ENCODE assay signal across 21 cellular contexts in the genomic region with DNA sequence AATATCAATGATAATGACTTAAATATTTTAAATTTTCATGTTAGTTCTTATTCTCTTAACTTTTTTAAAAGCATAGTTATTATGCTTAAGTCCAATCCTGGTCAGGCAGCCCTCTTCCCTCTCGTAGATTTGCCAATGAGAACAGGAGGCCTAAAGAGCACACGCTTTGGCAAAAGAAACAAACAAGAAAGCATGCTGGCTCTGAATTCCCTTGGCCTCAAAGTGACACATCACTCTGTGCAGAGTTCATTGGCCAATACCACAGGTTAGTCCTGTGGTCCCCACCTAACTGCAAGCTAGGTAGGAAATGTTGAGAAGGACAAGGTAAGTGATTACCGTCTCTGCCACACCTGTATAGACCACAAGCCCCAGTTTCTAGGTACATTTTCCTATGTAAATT.
A peak's percentile ranks its signal among the peaks of the same experiment; 100 is the strongest.
DNase-seq lines count a peak whose midpoint lies in the region; ATAC-seq, FAIRE-seq and TF ChIP-seq lines count a peak whose summit lies in the region.
"Had no signal": no experiment of that assay in that cellular context is flagged by ENCODE, and none has a peak within 500 bp of the region (broad histone marks: within the 10 kb centered on the region; RNA-seq: fewer than 3 reads in every experiment).

No MANE protein-coding gene starts in this region.

- TF ChIP-seq POLR2A in right lobe of liver (IDR thresholded peaks at IDR 0.05), result no peak
- no peak for TF ChIP-seq POLR2A in HepG2 (IDR thresholded peaks at IDR 0.05; ENCODE audit: insufficient read depth in 1 of 2, low read depth in 2 of 2, low read length in 2 of 2)
- TF ChIP-seq POLR2A in K562 (conservative IDR thresholded peaks at IDR 0.05), result no peak

- TF ChIP-seq CTCF in right lobe of liver (IDR thresholded peaks at IDR 0.05) (no peak), HepG2 (CRISPR knock-in tag; IDR thresholded peaks at IDR 0.05) (no peak), K562 (IDR thresholded peaks at IDR 0.05 in 2 of 3, conservative IDR thresholded peaks at IDR 0.05 in 1 of 3; ENCODE audit: insufficient read depth in 2 of 3, low read depth in 1 of 3, low read length in 3 of 3) (no peak), mucosa of descending colon (IDR thresholded peaks at IDR 0.05) (no peak), tibial artery (IDR thresholded peaks at IDR 0.05) (no peak)

- H2AFZ ChIP-seq in HepG2 (ENCODE audit: low read length) (no peak overlapping the region), K562 (ENCODE audit: low read depth, low read length) (no peak overlapping the region)

- FAIRE-seq in HepG2 (lab: Jason Lieb, UNC), result no peak
- no peak for FAIRE-seq in K562 (lab: Jason Lieb, UNC)
- FAIRE-seq: A549, D721Med, G401.6, GM12892, GM18507 had no signal

- H3K36me3 ChIP-seq in right lobe of liver (no peaks in the 10 kb centered on the region), HepG2 (replicated peaks in 1 of 2; ENCODE audit: control insufficient read depth in 1 of 2, insufficient read depth in 2 of 2, low read length in 2 of 2) (no peaks in the 10 kb centered on the region), K562 (ENCODE audit: control insufficient read depth, insufficient read depth, low read length) (no peaks in the 10 kb centered on the region; the same call in 2 of the 3 replicates), mucosa of descending colon (ENCODE audit: low read depth) (no peaks in the 10 kb centered on the region), tibial artery (no peaks in the 10 kb centered on the region)

- H3K27ac ChIP-seq in right lobe of liver (no peak overlapping the region), HepG2 (ENCODE audit: extremely low read length, insufficient read depth, low read length) (no peak overlapping the region), K562 (ENCODE audit: extremely low read depth, low read depth, low read length) (no peak overlapping the region), tibial artery (peak overlapping the region; percentile 5 to 62)
- H3K27ac ChIP-seq: 22Rv1, A549, C4-2B, HL-60 had no signal

- no peak overlapping the region for H3K9ac ChIP-seq in HepG2 (ENCODE audit: insufficient read depth, low read depth, low read length)
- H3K9ac ChIP-seq in K562 (ENCODE audit: insufficient read depth in 1 of 2, low read depth in 2 of 2, low read length in 2 of 2), result no peak overlapping the region

- H3K27me3 ChIP-seq in right lobe of liver, result no peaks in the 10 kb centered on the region
- no peaks in the 10 kb centered on the region for H3K27me3 ChIP-seq in HepG2 (ENCODE audit: control insufficient read depth in 1 of 2, insufficient read depth in 2 of 2, low read length in 2 of 2)
- no peaks in the 10 kb centered on the region for H3K27me3 ChIP-seq in K562 (ENCODE audit: control insufficient read depth in 2 of 2, insufficient read depth in 2 of 2, low read length in 2 of 2)
- H3K27me3 ChIP-seq in tibial artery, result no peaks in the 10 kb centered on the region

- BruUV-seq in HepG2 (replicated peaks; lab: Mats Ljungman, UMichigan), result no TSS peak
- BruUV-seq in K562 (replicated peaks; lab: Mats Ljungman, UMichigan), result no TSS peak

- H3K9me3 ChIP-seq in right lobe of liver (no peaks in the 10 kb centered on the region), HepG2 (ENCODE audit: low read length) (no peaks in the 10 kb centered on the region), K562 (replicated peaks; ENCODE audit: control insufficient read depth, insufficient read depth, low read depth, low read length) (no peaks in the 10 kb centered on the region), mucosa of descending colon (no peaks in the 10 kb centered on the region), tibial artery (no peaks in the 10 kb centered on the region)
- H3K9me3 ChIP-seq: A549, Caco-2 had no signal

- WGBS in right lobe of liver (ENCODE audit: insufficient coverage, low coverage, low lambda C conversion rate, missing lambda C conversion rate), result 58% methylated on average over 3 of the region's 3 CpGs
- 87% methylated on average over 3 of the region's 3 CpGs for WGBS in HepG2 (ENCODE audit: low lambda C conversion rate)
- WGBS in K562 (ENCODE audit: insufficient coverage, low coverage, missing lambda C conversion rate), result 89% methylated on average over 3 of the region's 3 CpGs

- H3K4me2 ChIP-seq in HepG2 (ENCODE audit: low read depth, low read length) (no peak overlapping the region), K562 (ENCODE audit: insufficient read depth, low read length) (no peak overlapping the region)
- H3K4me2 ChIP-seq: A549 had no signal

- H3K4me3 ChIP-seq in right lobe of liver (no peak overlapping the region), HepG2 (replicated peaks in 1 of 3; ENCODE audit: insufficient read depth in 1 of 3, low read depth in 2 of 3, low read length in 3 of 3) (no peak overlapping the region), K562 (no peak overlapping the region), mucosa of descending colon (no peak overlapping the region), tibial artery (no peak overlapping the region)
- H3K4me3 ChIP-seq: A549 had no signal

- no peaks in the 10 kb centered on the region for H3K9me1 ChIP-seq in K562 (ENCODE audit: control insufficient read depth, insufficient read depth, low read length)

- DNase-seq in right lobe of liver (no peak), HepG2 (ENCODE audit: low spot score) (no peak), K562 (ENCODE audit: extremely low read depth in 1 of 4, low spot score in 3 of 4) (no peak), mucosa of descending colon (no peak), tibial artery (no peak), HEK293T (ENCODE audit: extremely low spot score) (no peak), NCI-H1930 (lab: John Stamatoyannopoulos, UW) (no peak)
- DNase-seq: AML-193; Caco-2; CD4-positive, alpha-beta T cell; GOT3; H7 had no signal

- no peaks in the 10 kb centered on the region for H3K4me1 ChIP-seq in right lobe of liver
- peaks cover 18% of the 10 kb centered on the region for H3K4me1 ChIP-seq in HepG2 (ENCODE audit: insufficient read depth, low read length)
- H3K4me1 ChIP-seq in K562 (replicated peaks in 1 of 2; ENCODE audit: control insufficient read depth in 2 of 2, insufficient read depth in 2 of 2, low read length in 2 of 2), result peaks cover 3 to 24% of the 10 kb centered on the region in 2 experiments
- peaks cover 11% of the 10 kb centered on the region for H3K4me1 ChIP-seq in mucosa of descending colon (ENCODE audit: low read depth)
- peaks cover 0 to 97% (median 17%) of the 10 kb centered on the region in 4 donors for H3K4me1 ChIP-seq in tibial artery
- H3K4me1 ChIP-seq: A549 had no signal

- H4K20me1 ChIP-seq in HepG2 (ENCODE audit: insufficient read depth, low read length), result no peaks in the 10 kb centered on the region
- 0 out of 2 replicates have a peak, but pooled peaks cover 4% of the 10 kb centered on the region for H4K20me1 ChIP-seq in K562 (replicated peaks; ENCODE audit: control insufficient read depth, insufficient read depth, low read length)

- peak; percentile 38 to 59 (median 48) for ATAC-seq in right lobe of liver
- ATAC-seq in HepG2, result no peak
- no peak for ATAC-seq in K562
- peak; percentile 49 for ATAC-seq in mucosa of descending colon
- no peak for ATAC-seq in GM18519 (IDR thresholded peaks at IDR 0.05; ENCODE audit: low FRiP score, unreplicated experiment)
- ATAC-seq: A549 had no signal

- CTCF ChIA-PET in HepG2 (lab: Yijun Ruan, JAX; ENCODE audit: low intra/inter-chr PET ratio, low total read pairs), result no interaction called here
- CTCF ChIA-PET in K562 (lab: Yijun Ruan, JAX; ENCODE audit: low intra/inter-chr PET ratio), result no interaction called here
- CTCF ChIA-PET in HEK293T (lab: Yijun Ruan, JAX), result no interaction called here

- H3K79me2 ChIP-seq in HepG2 (ENCODE audit: insufficient read depth, low read length) (no peaks in the 10 kb centered on the region), K562 (ENCODE audit: control insufficient read depth, insufficient read depth, low read length) (peaks cover 32% of the 10 kb centered on the region)

- POLR2A ChIA-PET in HepG2 (lab: Yijun Ruan, JAX), result no interaction called here
- POLR2A ChIA-PET in K562 (lab: Yijun Ruan, JAX), result interaction anchor here (0.9 kb wide), 2 partner anchors 10 to 23 kb away, joined by 3 to 4 read pairs; no protein-coding TSS in a partner anchor
- POLR2A ChIA-PET in HEK293T (lab: Yijun Ruan, JAX), result no interaction called here

- in situ Hi-C loops in HepG2 (cut with HindIII; ENCODE audit: extremely low pct_ligation_motif_present, low pct_unique_long_range_greater_than_20kb) (no loop called here), K562 (cut with MboI) (no loop called here)

- TF ChIP-seq EP300 in HepG2 (IDR thresholded peaks at IDR 0.05; ENCODE audit: low read depth in 2 of 2, low read length in 2 of 2), result no peak
- no peak for TF ChIP-seq EP300 in HepG2 (CRISPR knock-in tag; IDR thresholded peaks at IDR 0.05; ENCODE audit: borderline replicate concordance)
- TF ChIP-seq EP300 in K562 (IDR thresholded peaks at IDR 0.05; ENCODE audit: low read length), result no peak

- no peak for TF ChIP-seq RAD21 in HepG2 (CRISPR knock-in tag; IDR thresholded peaks at IDR 0.05)
- TF ChIP-seq RAD21 in K562 (CRISPR knock-in tag; conservative IDR thresholded peaks at IDR 0.05 in 1 of 2, IDR thresholded peaks at IDR 0.05 in 1 of 2), result no peak

- intact Hi-C loops in right lobe of liver (cut with DNase I), result no loop called here
- intact Hi-C loops in HepG2 (cut with micrococcal nuclease; ENCODE audit: unreplicated experiment), result no loop called here
- intact Hi-C loops in K562 (cut with micrococcal nuclease), result loop anchor here (5.0 kb wide), 1 partner anchor 47 kb away; no protein-coding TSS in a partner anchor
- intact Hi-C loops in mucosa of descending colon (cut with DNase I, micrococcal nuclease), result no loop called here
- intact Hi-C loops in tibial artery (cut with DNase I; ENCODE audit: low total_unique reads), result no loop called here

TF ChIP-seq in HepG2, 621 proteins besides CTCF, POLR2A, EP300 and RAD21:
- TF ChIP-seq ZBTB38 (CRISPR knock-in tag; IDR thresholded peaks at IDR 0.05), result no peak

TF ChIP-seq in HEK293T, 16 proteins besides CTCF, POLR2A, EP300 and RAD21 (continues in another document):
- no peak for TF ChIP-seq FOXM1 (IDR thresholded peaks at IDR 0.05; ENCODE audit: borderline replicate concordance)
- no peak for TF ChIP-seq ELF4 (IDR thresholded peaks at IDR 0.05)
- TF ChIP-seq L3MBTL2 (conservative IDR thresholded peaks at IDR 0.05), result no peak
- no peak for TF ChIP-seq ZNF384 (IDR thresholded peaks at IDR 0.05)
- TF ChIP-seq HDGF (IDR thresholded peaks at IDR 0.05; ENCODE audit: borderline replicate concordance), result no peak
- TF ChIP-seq, protein P1, sequence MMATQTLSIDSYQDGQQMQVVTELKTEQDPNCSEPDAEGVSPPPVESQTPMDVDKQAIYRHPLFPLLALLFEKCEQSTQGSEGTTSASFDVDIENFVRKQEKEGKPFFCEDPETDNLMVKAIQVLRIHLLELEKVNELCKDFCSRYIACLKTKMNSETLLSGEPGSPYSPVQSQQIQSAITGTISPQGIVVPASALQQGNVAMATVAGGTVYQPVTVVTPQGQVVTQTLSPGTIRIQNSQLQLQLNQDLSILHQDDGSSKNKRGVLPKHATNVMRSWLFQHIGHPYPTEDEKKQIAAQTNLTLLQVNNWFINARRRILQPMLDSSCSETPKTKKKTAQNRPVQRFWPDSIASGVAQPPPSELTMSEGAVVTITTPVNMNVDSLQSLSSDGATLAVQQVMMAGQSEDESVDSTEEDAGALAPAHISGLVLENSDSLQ (IDR thresholded peaks at IDR 0.05), result no peak
- no peak for TF ChIP-seq NFRKB (IDR thresholded peaks at IDR 0.05)
- no peak for TF ChIP-seq SUZ12 (IDR thresholded peaks at IDR 0.05)
- TF ChIP-seq SP1 (IDR thresholded peaks at IDR 0.05), result no peak

Comparison
In these comparisons a context has a peak if more than half of its experiments do, and no peak if none do; other contexts are left out.
1. ATAC-seq: peak in right lobe of liver (4 of 4) and mucosa of descending colon (single experiment); none in HepG2 (single experiment), K562 (single experiment) and GM18519 (single experiment).
2. H3K27ac ChIP-seq: peak in tibial artery (2 of 2); none in right lobe of liver (0 of 3), HepG2 (single experiment) and K562 (single experiment).